8 cellular contexts compared by ENCODE assay signal in genomic region chr15:56805466-56806146, GRCh38.
DNase-seq lines count a peak whose midpoint lies in the region; ATAC-seq and TF ChIP-seq lines count a peak whose summit lies in the region.

No MANE protein-coding gene starts in this region.

- CTCF ChIA-PET in Caco-2 (lab: Charles Lee) = no interaction called here

- no peak overlapping the region for H3K27ac ChIP-seq in right cardiac atrium (ENCODE audit: low read length)

- peaks cover 11% of the 10 kb centered on the region for H3K27me3 Mint-ChIP-seq in activated T-helper 17 cell treated with anti-CD3 and anti-CD28 coated beads, Interleukin-2, amount 50 U/mL, for 72 hours
- peaks cover 17% of the 10 kb centered on the region for H3K27me3 Mint-ChIP-seq in Caco-2 (ENCODE audit: insufficient read depth, unreplicated experiment)

- H3K4me3 Mint-ChIP-seq in activated T-helper 17 cell treated with anti-CD3 and anti-CD28 coated beads, Interleukin-2, amount 50 U/mL, for 72 hours = peak overlapping the region; percentile 53
- no peak overlapping the region for H3K4me3 Mint-ChIP-seq in Caco-2 (ENCODE audit: unreplicated experiment)

- H3K36me3 Mint-ChIP-seq in activated T-helper 17 cell treated with anti-CD3 and anti-CD28 coated beads, Interleukin-2, amount 50 U/mL, for 72 hours (ENCODE audit: low read depth) = no peaks in the 10 kb centered on the region
- H3K36me3 Mint-ChIP-seq in Caco-2 (ENCODE audit: insufficient read depth, unreplicated experiment) = no peaks in the 10 kb centered on the region

- DNase-seq in COLO829 (ENCODE audit: low spot score) = peak; percentile 67
- no peak for DNase-seq in right cardiac atrium
- no peak for DNase-seq in activated gamma-delta T cell (lab: John Stamatoyannopoulos, UW)
- DNase-seq in central memory CD4-positive, alpha-beta T cell = no peak
- no peak for DNase-seq in Caco-2
- no peak for DNase-seq in activated CD8-positive, alpha-beta memory T cell treated with anti-CD3 and anti-CD28 coated beads, Interleukin-2, amount 50 U/mL, for 4 hours

- WGBS in right cardiac atrium = 43% methylated on average over 9 of the region's 9 CpGs

- no peaks in the 10 kb centered on the region for H3K36me3 ChIP-seq in Caco-2 (ENCODE audit: control insufficient read depth, insufficient read depth, low read length)

- H3K4me1 ChIP-seq in right cardiac atrium (ENCODE audit: control insufficient read depth, insufficient read depth, low read length) = no peaks in the 10 kb centered on the region
- H3K4me1 ChIP-seq in Caco-2 = no peaks in the 10 kb centered on the region

- H3K4me1 Mint-ChIP-seq in activated T-helper 17 cell treated with anti-CD3 and anti-CD28 coated beads, Interleukin-2, amount 50 U/mL, for 72 hours = no peaks in the 10 kb centered on the region
- H3K4me1 Mint-ChIP-seq in Caco-2 (ENCODE audit: low read depth, unreplicated experiment) = no peaks in the 10 kb centered on the region

- intact Hi-C loops in right cardiac atrium (cut with DNase I) = no loop called here
- intact Hi-C loops in Caco-2 (cut with micrococcal nuclease; ENCODE audit: unreplicated experiment) = no loop called here

- peak; percentile 57 for ATAC-seq in HG03378 (IDR thresholded peaks at IDR 0.05; ENCODE audit: unreplicated experiment)
- peak; percentile 100 for ATAC-seq in activated T-helper 17 cell treated with anti-CD3 and anti-CD28 coated beads, Interleukin-2, amount 50 U/mL, for 72 hours (replicated peaks)
- ATAC-seq in right cardiac atrium = peak; percentile 83 to 89

- H3K4me3 ChIP-seq in right cardiac atrium (ENCODE audit: low read length) = peak overlapping the region; percentile 12
- H3K4me3 ChIP-seq in Caco-2 (ENCODE audit: low read depth, low read length) = no peak overlapping the region

- H3K27ac Mint-ChIP-seq in activated T-helper 17 cell treated with anti-CD3 and anti-CD28 coated beads, Interleukin-2, amount 50 U/mL, for 72 hours = peak overlapping the region; percentile 68
- H3K27ac Mint-ChIP-seq in Caco-2 (ENCODE audit: unreplicated experiment) = no peak overlapping the region

- H3K9me3 Mint-ChIP-seq in activated T-helper 17 cell treated with anti-CD3 and anti-CD28 coated beads, Interleukin-2, amount 50 U/mL, for 72 hours = peaks cover 4% of the 10 kb centered on the region
- peaks cover 13% of the 10 kb centered on the region for H3K9me3 Mint-ChIP-seq in Caco-2 (ENCODE audit: unreplicated experiment)

- BruUV-seq in Caco-2 (replicated peaks; lab: Mats Ljungman, UMichigan) = no TSS peak

- H3K27me3 ChIP-seq in right cardiac atrium (ENCODE audit: control insufficient read depth, insufficient read depth) (no peaks in the 10 kb centered on the region), Caco-2 (replicated peaks; ENCODE audit: control insufficient read depth, insufficient read depth, low read length) (no peaks in the 10 kb centered on the region)

- TF ChIP-seq CTCF in Caco-2 (IDR thresholded peaks at IDR 0.05; ENCODE audit: insufficient read depth in 1 of 2, low read depth in 1 of 2, low read length in 1 of 2, severe bottlenecking in 1 of 2, unreplicated experiment in 1 of 2) = no peak

- POLR2A ChIA-PET in Caco-2 (lab: Charles Lee) = no interaction called here

- H3K9me3 ChIP-seq in right cardiac atrium (ENCODE audit: control insufficient read depth, low read length) (no peaks in the 10 kb centered on the region), Caco-2 (no peaks in the 10 kb centered on the region; the same call in 1 of the 2 replicates)
